ENCODE assay signal across 9 cellular contexts in the genomic region with DNA sequence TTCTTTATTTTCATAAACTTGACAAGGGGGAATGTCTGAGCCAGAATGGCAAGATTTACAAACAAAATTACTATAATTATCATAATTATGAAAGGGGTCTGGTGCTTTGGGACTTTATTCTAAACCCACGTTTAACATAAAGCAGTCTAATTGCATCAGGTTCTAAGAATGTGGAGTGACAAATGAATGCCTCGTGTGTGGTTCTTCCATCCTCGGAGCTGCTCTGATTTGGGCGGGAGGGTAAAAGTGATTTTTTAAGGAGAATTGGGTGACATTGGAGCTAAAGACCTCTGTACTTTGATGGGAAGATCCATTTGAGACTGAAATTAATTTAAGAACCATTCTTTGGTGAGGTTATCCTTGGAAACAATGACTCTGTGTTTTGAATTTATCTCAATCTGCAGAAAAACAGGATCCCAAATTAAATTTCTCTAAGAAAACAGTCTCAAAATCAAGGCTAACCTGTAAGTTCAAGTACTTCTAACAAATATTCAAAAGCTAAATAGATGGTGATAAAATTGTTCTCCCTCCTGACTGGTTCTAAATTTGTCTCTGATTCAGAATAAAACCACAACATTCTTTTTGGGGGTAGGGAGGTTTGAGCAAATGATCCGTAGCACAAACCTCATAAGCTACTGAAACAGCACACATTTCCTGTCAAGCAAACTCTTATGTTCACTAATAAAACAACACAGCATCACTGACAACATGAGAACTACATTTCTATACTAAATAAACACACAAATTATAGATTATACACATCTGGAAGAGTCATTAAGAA.
DNase-seq lines count a peak whose midpoint lies in the region; ATAC-seq and TF ChIP-seq lines count a peak whose summit lies in the region.
"Had no signal": no experiment of that assay in that cellular context is flagged by ENCODE, and none has a peak within 500 bp of the region (broad histone marks: within the 10 kb centered on the region; RNA-seq: fewer than 3 reads in every experiment).

No MANE protein-coding gene starts in this region.

- BruUV-seq in PC-9 (replicated peaks; lab: Mats Ljungman, UMichigan), result no TSS peak

- no peaks in the 10 kb centered on the region for H3K9me3 Mint-ChIP-seq in activated CD4-positive, alpha-beta T cell treated with anti-CD3 and anti-CD28 coated beads for 36 hours (ENCODE audit: low read depth)

- H3K27me3 Mint-ChIP-seq in activated CD4-positive, alpha-beta T cell treated with anti-CD3 and anti-CD28 coated beads for 36 hours, result no peaks in the 10 kb centered on the region

- H3K27ac ChIP-seq in brain microvascular endothelial cell, result peak overlapping the region; percentile 9
- no peak overlapping the region for H3K27ac ChIP-seq in PC-9
- H3K27ac ChIP-seq: esophagus muscularis mucosa had no signal

- no peaks in the 10 kb centered on the region for H3F3A ChIP-seq in PC-9 (ENCODE audit: insufficient read depth, low read depth)

- peaks cover 33% of the 10 kb centered on the region for H3K4me1 Mint-ChIP-seq in activated CD4-positive, alpha-beta T cell treated with anti-CD3 and anti-CD28 coated beads for 36 hours

- peak overlapping the region; percentile 20 for H3K27ac Mint-ChIP-seq in activated CD4-positive, alpha-beta T cell treated with anti-CD3 and anti-CD28 coated beads for 36 hours

- no peaks in the 10 kb centered on the region for H3K4me1 ChIP-seq in PC-9 (replicated peaks; ENCODE audit: insufficient read depth)

- H3K9me2 ChIP-seq in PC-9 (ENCODE audit: insufficient read depth), result no peaks in the 10 kb centered on the region

- in situ Hi-C loops in brain microvascular endothelial cell (cut with HindIII; ENCODE audit: low pct_ligation_motif_present, low sequenced_read_pairs), result no loop called here

- H2AFZ ChIP-seq in PC-9, result no peak overlapping the region

- H3K36me3 Mint-ChIP-seq in activated CD4-positive, alpha-beta T cell treated with anti-CD3 and anti-CD28 coated beads for 36 hours (ENCODE audit: low read depth), result no peaks in the 10 kb centered on the region

- H3K27me3 ChIP-seq in brain microvascular endothelial cell (replicated peaks) (no peaks in the 10 kb centered on the region), PC-9 (ENCODE audit: insufficient read depth, low read depth) (no peaks in the 10 kb centered on the region)
- H3K27me3 ChIP-seq: esophagus muscularis mucosa had no signal

- DNase-seq in activated CD4-positive, alpha-beta T cell treated with anti-CD3 and anti-CD28 coated beads for 36 hours, result no peak
- DNase-seq in activated CD4-positive, alpha-beta T cell treated with anti-CD3 and anti-CD28 coated beads, Interleukin-2, amount 50 U/mL, for 48 hours, result no peak
- DNase-seq in M059J (ENCODE audit: low read depth), result peak; percentile 80
- DNase-seq in brain microvascular endothelial cell, result peak; percentile 36
- DNase-seq in non-pigmented ciliary epithelial cell (ENCODE audit: low read depth), result peak; percentile 71
- DNase-seq in stimulated activated CD4-positive, alpha-beta T cell treated with anti-CD3 and anti-CD28 coated beads, Interleukin-1b, Interleukin-23, amount 100 ng/mL, for 48 hours, result no peak
- DNase-seq in PC-9, result no peak

- H3K79me2 ChIP-seq in PC-9 (ENCODE audit: low read depth), result no peaks in the 10 kb centered on the region

- POLR2A ChIA-PET in activated CD4-positive, alpha-beta T cell treated with anti-CD3 and anti-CD28 coated beads for 36 hours (lab: Charles Lee), result no interaction called here
- POLR2A ChIA-PET in PC-9 (lab: Charles Lee; ENCODE audit: unreplicated experiment), result no interaction called here

- no peak overlapping the region for H3K4me2 ChIP-seq in PC-9

- no peaks in the 10 kb centered on the region for H3K9me3 ChIP-seq in PC-9 (ENCODE audit: insufficient read depth, low read depth)
- H3K9me3 ChIP-seq: esophagus muscularis mucosa had no signal

- no peak for TF ChIP-seq CTCF in brain microvascular endothelial cell (IDR thresholded peaks at IDR 0.05; ENCODE audit: low read depth, low read length, missing control alignments)
- TF ChIP-seq CTCF in PC-9 (conservative IDR thresholded peaks at IDR 0.05), result no peak

- no peaks in the 10 kb centered on the region for H4K20me1 ChIP-seq in PC-9 (ENCODE audit: insufficient read depth)

- CTCF ChIA-PET in activated CD4-positive, alpha-beta T cell treated with anti-CD3 and anti-CD28 coated beads for 36 hours (lab: Charles Lee), result interaction anchor here (0.6 to 0.7 kb wide), 2 partner anchors 443 to 518 kb away, joined by 3 read pairs; no protein-coding TSS in a partner anchor
- CTCF ChIA-PET in PC-9 (lab: Charles Lee), result no interaction called here

- peak; percentile 77 for ATAC-seq in activated CD4-positive, alpha-beta T cell treated with anti-CD3 and anti-CD28 coated beads for 36 hours
- no peak for ATAC-seq in HG03139 (IDR thresholded peaks at IDR 0.05; ENCODE audit: unreplicated experiment)

- H3K4me3 Mint-ChIP-seq in activated CD4-positive, alpha-beta T cell treated with anti-CD3 and anti-CD28 coated beads for 36 hours, result no peak overlapping the region

- H3K36me3 ChIP-seq in brain microvascular endothelial cell (replicated peaks) (no peaks in the 10 kb centered on the region), PC-9 (ENCODE audit: low read depth) (no peaks in the 10 kb centered on the region)

- intact Hi-C loops in activated CD4-positive, alpha-beta T cell treated with anti-CD3 and anti-CD28 coated beads for 36 hours (cut with DNase I, micrococcal nuclease), result no loop called here
- intact Hi-C loops in PC-9 (cut with micrococcal nuclease; ENCODE audit: unreplicated experiment), result no loop called here

- H3K4me3 ChIP-seq in brain microvascular endothelial cell (ENCODE audit: low read depth, low read length) (no peak overlapping the region), PC-9 (no peak overlapping the region)
- H3K4me3 ChIP-seq: esophagus muscularis mucosa had no signal

Comparison
In these comparisons a context has a peak if more than half of its experiments do, and no peak if none do; other contexts are left out.
1. DNase-seq: peak in M059J (single experiment), brain microvascular endothelial cell (single experiment) and non-pigmented ciliary epithelial cell (single experiment); none in activated CD4-positive, alpha-beta T cell treated with anti-CD3 and anti-CD28 coated beads for 36 hours (single experiment), activated CD4-positive, alpha-beta T cell treated with anti-CD3 and anti-CD28 coated beads, Interleukin-2, amount 50 U/mL, for 48 hours (0 of 2), stimulated activated CD4-positive, alpha-beta T cell treated with anti-CD3 and anti-CD28 coated beads, Interleukin-1b, Interleukin-23, amount 100 ng/mL, for 48 hours (single experiment) and PC-9 (0 of 2).